Comparison of ENCODE assay signal across 8 cellular contexts in the genomic region with DNA sequence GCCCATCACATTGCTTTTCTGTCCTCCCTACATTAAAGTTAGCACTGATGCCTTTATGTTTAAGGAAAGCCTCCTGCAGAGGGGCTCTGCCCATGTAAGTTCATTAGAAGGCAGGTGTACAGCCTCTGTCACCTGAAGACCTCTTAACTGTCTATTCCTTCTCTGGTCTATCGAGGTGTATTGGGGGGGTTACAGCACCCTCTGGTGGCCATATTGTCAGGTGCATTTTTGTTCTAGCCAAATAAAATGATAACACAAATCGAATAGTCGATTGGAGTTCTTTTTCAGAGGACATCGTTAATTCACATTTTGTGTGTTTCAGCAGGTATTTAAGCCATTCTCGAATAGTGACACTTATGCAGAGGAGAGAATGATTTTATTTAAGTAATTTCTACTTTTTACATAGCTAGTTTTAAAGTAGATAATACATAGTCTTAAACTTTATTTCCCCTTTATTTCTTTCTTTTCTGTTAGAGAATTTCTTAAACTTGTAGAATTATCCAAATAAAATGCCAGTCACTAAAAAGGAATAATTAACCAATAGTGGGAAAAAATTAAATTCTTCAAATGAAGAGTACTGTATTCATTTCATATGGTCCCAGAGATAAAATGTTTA.
DNase-seq lines count a peak whose midpoint lies in the region; ATAC-seq and TF ChIP-seq lines count a peak whose summit lies in the region.

No MANE protein-coding gene starts in this region.

- H3K9ac ChIP-seq in SK-N-SH, result no peak overlapping the region

- no peak overlapping the region for H3K4me2 ChIP-seq in SK-N-SH

- POLR2A ChIA-PET in SK-N-SH (lab: Yijun Ruan, JAX), result no interaction called here

- peaks cover 22 to 35% of the 10 kb centered on the region in 2 experiments for H3K4me1 ChIP-seq in SK-N-SH (ENCODE audit: control insufficient read depth in 1 of 2, insufficient read depth in 2 of 2, low read depth in 1 of 2, low read length in 1 of 2)

- H3K27me3 ChIP-seq in SK-N-SH (ENCODE audit: insufficient read depth), result no peaks in the 10 kb centered on the region

- H3K79me2 ChIP-seq in SK-N-SH (ENCODE audit: insufficient read depth), result no peaks in the 10 kb centered on the region

- H3K27ac ChIP-seq in SK-N-SH (ENCODE audit: low read depth in 2 of 2, low read length in 1 of 2), result no peak overlapping the region

- H3K4me3 ChIP-seq in LNCaP clone FGC (ENCODE audit: low read depth, low read length), result no peak overlapping the region
- H3K4me3 ChIP-seq in SK-N-SH (ENCODE audit: low read depth in 2 of 2, low read length in 1 of 2), result no peak overlapping the region

- H3K9me2 ChIP-seq in SK-N-SH, result no peaks in the 10 kb centered on the region

- peak; percentile 79 for TF ChIP-seq RAD21 in SK-N-SH (IDR thresholded peaks at IDR 0.05; ENCODE audit: low read length)

- peaks cover 5% of the 10 kb centered on the region for H3F3A ChIP-seq in SK-N-SH (replicated peaks; ENCODE audit: insufficient read depth)

- 29% methylated on average over 5 of the region's 5 CpGs for WGBS in SK-N-SH (ENCODE audit: low lambda C conversion rate)

- H2AFZ ChIP-seq in SK-N-SH (ENCODE audit: low read depth), result no peak overlapping the region

- CTCF ChIA-PET in SK-N-SH (lab: Yijun Ruan, JAX), result interaction anchor here (0.6 to 5.0 kb wide), 50 partner anchors 8 to 344 kb away, joined by 3 to 43 read pairs (median 3); a partner anchor contains a TSS

- ATAC-seq in HG03460 (IDR thresholded peaks at IDR 0.05; ENCODE audit: unreplicated experiment) (no peak), HG03439 (IDR thresholded peaks at IDR 0.05; ENCODE audit: unreplicated experiment) (no peak)

- H3K9me3 ChIP-seq in SK-N-SH, result no peaks in the 10 kb centered on the region

- no peaks in the 10 kb centered on the region for H3K36me3 ChIP-seq in SK-N-SH (replicated peaks in 1 of 2; ENCODE audit: control insufficient read depth in 1 of 2, insufficient read depth in 2 of 2, low read length in 1 of 2)

- TF ChIP-seq EP300 in SK-N-SH (IDR thresholded peaks at IDR 0.05; ENCODE audit: borderline replicate concordance in 1 of 2, low read depth in 1 of 2, low read length in 1 of 2), result no peak

- DNase-seq in ELR (ENCODE audit: low read depth) (peak; percentile 65), LNCaP clone FGC (ENCODE audit: low read depth) (peak; percentile 34), SK-N-SH (peak; percentile 65), hepatic stellate cell (ENCODE audit: low spot score) (peak; percentile 47)
- DNase-seq in activated naive CD4-positive, alpha-beta T cell treated with anti-CD3 and anti-CD28 coated beads, Interleukin-2, amount 50 U/mL, for 16 hours, result peak; percentile 63
- DNase-seq in stimulated activated CD4-positive, alpha-beta T cell treated with anti-CD3 and anti-CD28 coated beads, Interleukin-1b, Interleukin-23, amount 100 ng/mL, for 1 hour (ENCODE audit: low read depth in 2 of 2), result peak; percentile 31 to 42

- peak; percentile 78 for TF ChIP-seq CTCF in LNCaP clone FGC (IDR thresholded peaks at IDR 0.05; ENCODE audit: control insufficient read depth, extremely low read depth, insufficient read depth)
- TF ChIP-seq CTCF in SK-N-SH (IDR thresholded peaks at IDR 0.05), result peak; percentile 96

- no peaks in the 10 kb centered on the region for H4K20me1 ChIP-seq in SK-N-SH (ENCODE audit: insufficient read depth)

TF ChIP-seq in SK-N-SH, 30 proteins besides CTCF, POLR2A, EP300 and RAD21:
- TF ChIP-seq SMC3 (IDR thresholded peaks at IDR 0.05; ENCODE audit: low read depth, low read length), result peak; percentile 79
- no peak for TF ChIP-seq FOSL2 (IDR thresholded peaks at IDR 0.05; ENCODE audit: borderline replicate concordance, low read depth)
- TF ChIP-seq RXRA (IDR thresholded peaks at IDR 0.05; ENCODE audit: borderline replicate concordance, low read depth), result no peak
- TF ChIP-seq GATA2 (CRISPR knock-in tag; IDR thresholded peaks at IDR 0.05), result no peak
- TF ChIP-seq, protein P1, sequence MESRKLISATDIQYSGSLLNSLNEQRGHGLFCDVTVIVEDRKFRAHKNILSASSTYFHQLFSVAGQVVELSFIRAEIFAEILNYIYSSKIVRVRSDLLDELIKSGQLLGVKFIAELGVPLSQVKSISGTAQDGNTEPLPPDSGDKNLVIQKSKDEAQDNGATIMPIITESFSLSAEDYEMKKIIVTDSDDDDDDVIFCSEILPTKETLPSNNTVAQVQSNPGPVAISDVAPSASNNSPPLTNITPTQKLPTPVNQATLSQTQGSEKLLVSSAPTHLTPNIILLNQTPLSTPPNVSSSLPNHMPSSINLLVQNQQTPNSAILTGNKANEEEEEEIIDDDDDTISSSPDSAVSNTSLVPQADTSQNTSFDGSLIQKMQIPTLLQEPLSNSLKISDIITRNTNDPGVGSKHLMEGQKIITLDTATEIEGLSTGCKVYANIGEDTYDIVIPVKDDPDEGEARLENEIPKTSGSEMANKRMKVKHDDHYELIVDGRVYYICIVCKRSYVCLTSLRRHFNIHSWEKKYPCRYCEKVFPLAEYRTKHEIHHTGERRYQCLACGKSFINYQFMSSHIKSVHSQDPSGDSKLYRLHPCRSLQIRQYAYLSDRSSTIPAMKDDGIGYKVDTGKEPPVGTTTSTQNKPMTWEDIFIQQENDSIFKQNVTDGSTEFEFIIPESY (IDR thresholded peaks at IDR 0.05; ENCODE audit: borderline replicate concordance, low read depth), result no peak
- TF ChIP-seq, protein P2, sequence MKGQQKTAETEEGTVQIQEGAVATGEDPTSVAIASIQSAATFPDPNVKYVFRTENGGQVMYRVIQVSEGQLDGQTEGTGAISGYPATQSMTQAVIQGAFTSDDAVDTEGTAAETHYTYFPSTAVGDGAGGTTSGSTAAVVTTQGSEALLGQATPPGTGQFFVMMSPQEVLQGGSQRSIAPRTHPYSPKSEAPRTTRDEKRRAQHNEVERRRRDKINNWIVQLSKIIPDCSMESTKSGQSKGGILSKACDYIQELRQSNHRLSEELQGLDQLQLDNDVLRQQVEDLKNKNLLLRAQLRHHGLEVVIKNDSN (IDR thresholded peaks at IDR 0.05; ENCODE audit: borderline replicate concordance, low read depth), result no peak
- no peak for TF ChIP-seq FOXM1 (IDR thresholded peaks at IDR 0.05; ENCODE audit: low read depth)
- no peak for TF ChIP-seq TCF12 (IDR thresholded peaks at IDR 0.05)
